ENCODE assay signal across 1 cellular context in the genomic region with DNA sequence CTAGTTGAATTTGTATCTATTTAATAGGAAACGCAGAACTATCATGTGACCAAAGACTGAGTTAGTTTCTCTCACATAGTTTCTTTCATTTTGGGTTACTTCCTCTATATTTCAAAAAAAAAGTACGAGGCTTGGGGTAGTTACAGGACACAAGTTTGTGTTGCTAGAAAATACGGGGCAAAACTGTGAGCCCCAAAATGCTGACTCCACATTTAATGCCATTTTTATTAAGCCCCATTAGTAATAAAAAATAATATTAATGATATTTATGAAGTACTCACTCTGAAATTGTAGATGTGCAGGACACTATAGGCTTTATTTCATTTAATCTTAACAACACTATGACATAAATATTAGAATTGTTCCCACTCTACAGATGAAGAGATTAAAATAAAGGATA.
TF ChIP-seq lines count a peak whose summit lies in the region.

No MANE protein-coding gene starts in this region.

TF ChIP-seq in K562, 482 proteins besides CTCF, POLR2A, EP300 and RAD21 (continued from another document):
- TF ChIP-seq ZNF316 (IDR thresholded peaks at IDR 0.05) (peak; percentile 26; the same call in 1 of the 2 replicates), HDAC1 (IDR thresholded peaks at IDR 0.05) (no peak), MAFK (IDR thresholded peaks at IDR 0.05; ENCODE audit: low read length) (peak; percentile 70), HNRNPH1 (optimal IDR thresholded peaks at IDR 0.05; ENCODE audit: low read depth, low read length) (no peak), MECOM (CRISPR knock-in tag; IDR thresholded peaks at IDR 0.05) (no peak), ZNF699 (CRISPR knock-in tag; IDR thresholded peaks at IDR 0.05; ENCODE audit: insufficient replicate concordance) (no peak)
- TF ChIP-seq, protein P1, sequence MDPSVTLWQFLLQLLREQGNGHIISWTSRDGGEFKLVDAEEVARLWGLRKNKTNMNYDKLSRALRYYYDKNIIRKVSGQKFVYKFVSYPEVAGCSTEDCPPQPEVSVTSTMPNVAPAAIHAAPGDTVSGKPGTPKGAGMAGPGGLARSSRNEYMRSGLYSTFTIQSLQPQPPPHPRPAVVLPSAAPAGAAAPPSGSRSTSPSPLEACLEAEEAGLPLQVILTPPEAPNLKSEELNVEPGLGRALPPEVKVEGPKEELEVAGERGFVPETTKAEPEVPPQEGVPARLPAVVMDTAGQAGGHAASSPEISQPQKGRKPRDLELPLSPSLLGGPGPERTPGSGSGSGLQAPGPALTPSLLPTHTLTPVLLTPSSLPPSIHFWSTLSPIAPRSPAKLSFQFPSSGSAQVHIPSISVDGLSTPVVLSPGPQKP (CRISPR knock-in tag; IDR thresholded peaks at IDR 0.05): no peak
